16 cellular contexts compared by ENCODE assay signal in the genomic region with DNA sequence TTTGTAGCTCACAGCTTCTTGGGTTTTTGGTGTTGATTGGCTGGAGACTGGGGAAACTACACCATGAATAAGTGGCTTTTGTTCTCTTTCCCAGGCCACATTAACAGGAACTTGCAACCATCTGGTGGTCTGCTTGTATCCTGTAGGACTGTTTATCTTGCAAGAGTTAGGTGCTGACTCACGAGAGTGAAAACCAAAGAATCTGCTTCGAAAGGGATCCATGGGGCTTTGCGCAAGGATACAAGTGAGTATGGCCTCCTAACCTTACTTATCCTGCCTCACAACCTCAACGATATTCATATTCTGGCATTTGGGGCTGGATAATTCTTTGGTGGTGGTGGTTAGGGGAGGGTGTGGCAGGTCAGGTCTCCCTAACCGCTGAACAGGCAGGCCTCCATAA. TPM values are rescaled to one million over a fixed set of nuclear protein-coding genes. Genes with fewer than 3 reads are reported as not detected.
DNase-seq lines count a peak whose midpoint lies in the region; ATAC-seq and TF ChIP-seq lines count a peak whose summit lies in the region.
"Had no signal": no experiment of that assay in that cellular context is flagged by ENCODE, and none has a peak within 500 bp of the region (broad histone marks: within the 10 kb centered on the region; RNA-seq: fewer than 3 reads in every experiment).

No MANE protein-coding gene starts in this region.

- no peak overlapping the region for H3K4me3 Mint-ChIP-seq in T-helper 1 cell treated with Interleukin-12 subunit alpha and Interleukin-12 subunit beta and Interleukin-4 antibody, amounts not matched to agents 30 μg/mL and 1 μg/mL, for 36 hours
- H3K4me3 Mint-ChIP-seq in CD4-positive, alpha-beta T cell, result no peak overlapping the region
- H3K4me3 Mint-ChIP-seq: CD4-positive, CD25-positive, alpha-beta regulatory T cell had no signal

- H3K4me2 ChIP-seq in OCI-LY7 (ENCODE audit: low read length), result no peak overlapping the region

- BruUV-seq in OCI-LY7 (replicated peaks; lab: Mats Ljungman, UMichigan), result no TSS peak

- ATAC-seq in CD4-positive, alpha-beta T cell (ENCODE audit: poor library complexity), result no peak

- peak overlapping the region; percentile 18 for H3K27ac Mint-ChIP-seq in T-helper 1 cell treated with Interleukin-12 subunit alpha and Interleukin-12 subunit beta and Interleukin-4 antibody, amounts not matched to agents 30 μg/mL and 1 μg/mL, for 36 hours
- no peak overlapping the region for H3K27ac Mint-ChIP-seq in CD4-positive, alpha-beta T cell
- H3K27ac Mint-ChIP-seq: CD4-positive, CD25-positive, alpha-beta regulatory T cell had no signal

- peaks cover 12% of the 10 kb centered on the region for H3K27me3 Mint-ChIP-seq in T-helper 1 cell treated with Interleukin-12 subunit alpha and Interleukin-12 subunit beta and Interleukin-4 antibody, amounts not matched to agents 30 μg/mL and 1 μg/mL, for 36 hours (ENCODE audit: low read depth)
- peaks cover 19% of the 10 kb centered on the region for H3K27me3 Mint-ChIP-seq in CD4-positive, alpha-beta T cell
- H3K27me3 Mint-ChIP-seq: CD4-positive, CD25-positive, alpha-beta regulatory T cell had no signal

- no peak for TF ChIP-seq CTCF in OCI-LY7 (conservative IDR thresholded peaks at IDR 0.05; ENCODE audit: low read length)
- TF ChIP-seq CTCF in CD4-positive, alpha-beta T cell (IDR thresholded peaks at IDR 0.05), result no peak

- no peaks in the 10 kb centered on the region for H3K36me3 ChIP-seq in OCI-LY7 (ENCODE audit: insufficient read depth, low read length)

- CTCF ChIA-PET in OCI-LY7 (lab: Charles Lee; ENCODE audit: unreplicated experiment), result no interaction called here
- CTCF ChIA-PET in CD4-positive, alpha-beta T cell (lab: Charles Lee), result no interaction called here

- no peak overlapping the region for H3K27ac ChIP-seq in OCI-LY7 (ENCODE audit: low read depth, low read length, poor library complexity, severe bottlenecking)
- no peak overlapping the region for H3K27ac ChIP-seq in CD4-positive, alpha-beta T cell (ENCODE audit: low read depth, low read length)
- H3K27ac ChIP-seq: RWPE1 had no signal

- no peaks in the 10 kb centered on the region for H3K9me3 Mint-ChIP-seq in T-helper 1 cell treated with Interleukin-12 subunit alpha and Interleukin-12 subunit beta and Interleukin-4 antibody, amounts not matched to agents 30 μg/mL and 1 μg/mL, for 36 hours
- H3K9me3 Mint-ChIP-seq in CD4-positive, alpha-beta T cell, result no peaks in the 10 kb centered on the region

- in situ Hi-C loops in Caki2 (cut with HindIII; ENCODE audit: low pct_unique_long_range_greater_than_20kb, low sequenced_read_pairs), result no loop called here

- no peaks in the 10 kb centered on the region for H3K9me2 ChIP-seq in OCI-LY7 (ENCODE audit: insufficient read depth, low read length)

- H3K36me3 Mint-ChIP-seq in T-helper 1 cell treated with Interleukin-12 subunit alpha and Interleukin-12 subunit beta and Interleukin-4 antibody, amounts not matched to agents 30 μg/mL and 1 μg/mL, for 36 hours (ENCODE audit: low read depth), result peaks cover 1% of the 10 kb centered on the region
- no peaks in the 10 kb centered on the region for H3K36me3 Mint-ChIP-seq in CD4-positive, alpha-beta T cell (ENCODE audit: low read depth)
- H3K36me3 Mint-ChIP-seq: CD4-positive, CD25-positive, alpha-beta regulatory T cell had no signal

- intact Hi-C loops in OCI-LY7 (cut with micrococcal nuclease; ENCODE audit: unreplicated experiment), result no loop called here
- intact Hi-C loops in CD4-positive, alpha-beta T cell (cut with DNase I, micrococcal nuclease), result no loop called here

- H3K4me1 Mint-ChIP-seq in T-helper 1 cell treated with Interleukin-12 subunit alpha and Interleukin-12 subunit beta and Interleukin-4 antibody, amounts not matched to agents 30 μg/mL and 1 μg/mL, for 36 hours (ENCODE audit: low read depth), result peaks cover 32% of the 10 kb centered on the region
- no peaks in the 10 kb centered on the region for H3K4me1 Mint-ChIP-seq in CD4-positive, alpha-beta T cell (ENCODE audit: low read depth)

- H3K9me3 ChIP-seq in OCI-LY7 (ENCODE audit: low read length), result no peaks in the 10 kb centered on the region
- no peaks in the 10 kb centered on the region for H3K9me3 ChIP-seq in CD4-positive, alpha-beta T cell (ENCODE audit: control insufficient read depth, low read length)

- no peaks in the 10 kb centered on the region for H3K27me3 ChIP-seq in CD4-positive, alpha-beta T cell (ENCODE audit: control insufficient read depth, insufficient read depth, low read length)

- no peaks in the 10 kb centered on the region for H3K79me2 ChIP-seq in OCI-LY7 (ENCODE audit: insufficient read depth, low read depth, low read length)

- no peaks in the 10 kb centered on the region for H3K4me1 ChIP-seq in OCI-LY7 (ENCODE audit: insufficient read depth, low read length, poor library complexity, severe bottlenecking)

- no peak overlapping the region for H2AFZ ChIP-seq in OCI-LY7 (ENCODE audit: low read length)

- POLR2A ChIA-PET in OCI-LY7 (lab: Charles Lee), result interaction anchor here (0.6 kb wide), 1 partner anchor 63 kb away, joined by 3 read pairs; no protein-coding TSS in a partner anchor
- POLR2A ChIA-PET in CD4-positive, alpha-beta T cell (lab: Charles Lee), result no interaction called here

- H3K4me3 ChIP-seq in OCI-LY7 (ENCODE audit: low read depth, low read length, poor library complexity, severe bottlenecking), result no peak overlapping the region
- H3K4me3 ChIP-seq: skin epidermis had no signal

- no peaks in the 10 kb centered on the region for H4K20me1 ChIP-seq in OCI-LY7 (ENCODE audit: insufficient read depth, low read length)

- DNase-seq in Caki2 (ENCODE audit: low read depth) (peak; percentile 95), Kasumi-1 (lab: John Stamatoyannopoulos, UW) (peak; percentile 93 to 94), kidney glomerular epithelial cell (lab: John Stamatoyannopoulos, UW) (peak; percentile 39), NCI-H187 treated with DMSO at 0.1 percent for 48 hours (lab: John Stamatoyannopoulos, UW) (no peak), OCI-LY7 (ENCODE audit: low spot score) (no peak), NCI-H1092 treated with DMSO at 0.1 percent for 48 hours (lab: John Stamatoyannopoulos, UW) (no peak)
- DNase-seq in CD4-positive, alpha-beta T cell, result no peak
- DNase-seq: activated T-cell treated with anti-CD3 and anti-CD28 coated beads, Interleukin-2, amount 50 U/mL, for 48 hours; anterior cingulate cortex; CD4-positive, CD25-positive, alpha-beta regulatory T cell; effector memory CD4-positive, alpha-beta T cell; left cardiac atrium; NCI-H345 had no signal

RNA-seq across cellular contexts. Expression of a gene that starts 4.7 kb away (rescaled TPM):
- 52.0 and 60.2 TPM in 2 replicates for total RNA-seq in Caki2 (2014; rRNA removed; shearing (Covaris generic); ENCODE audit: low replicate concordance)
- not detected in 2 replicates for total RNA-seq in OCI-LY7 (2014; rRNA removed; shearing (Covaris generic))
- total RNA-seq in OCI-LY7 (2022), result not detected in 2 replicates
- total RNA-seq in CD4-positive, alpha-beta T cell, result not detected
- total RNA-seq: CD4-positive, CD25-positive, alpha-beta regulatory T cell; left cardiac atrium had no signal

RNA-seq across cellular contexts. Expression of a gene that starts 21.3 kb away (rescaled TPM):
- total RNA-seq in Caki2 (2014; rRNA removed; shearing (Covaris generic); ENCODE audit: low replicate concordance), result not detected in 2 replicates
- not detected in 2 replicates for total RNA-seq in OCI-LY7 (2014; rRNA removed; shearing (Covaris generic))
- total RNA-seq in OCI-LY7 (2022), result not detected in 2 replicates
- 1 to 10 TPM in 1 of 2 experiments, under 1 TPM in 1; 0.60 to 1.7 TPM for total RNA-seq in CD4-positive, alpha-beta T cell

Comparison
In these comparisons a context has a peak if more than half of its experiments do, and no peak if none do; other contexts are left out.
1. DNase-seq: peak in Caki2 (single experiment), Kasumi-1 (2 of 2) and kidney glomerular epithelial cell (single experiment); none in NCI-H187 treated with DMSO at 0.1 percent for 48 hours (single experiment), OCI-LY7 (single experiment), NCI-H1092 treated with DMSO at 0.1 percent for 48 hours (single experiment) and CD4-positive, alpha-beta T cell (0 of 10).
2. RNA of a gene that starts 4.7 kb away (total RNA-seq): 52.0 to 60.2 TPM in Caki2; not detected in OCI-LY7 and not detected in CD4-positive, alpha-beta T cell; every median in the first group is over 10 times any median in the second.